ENCODE assay signal across 1 cellular context in the genomic region with DNA sequence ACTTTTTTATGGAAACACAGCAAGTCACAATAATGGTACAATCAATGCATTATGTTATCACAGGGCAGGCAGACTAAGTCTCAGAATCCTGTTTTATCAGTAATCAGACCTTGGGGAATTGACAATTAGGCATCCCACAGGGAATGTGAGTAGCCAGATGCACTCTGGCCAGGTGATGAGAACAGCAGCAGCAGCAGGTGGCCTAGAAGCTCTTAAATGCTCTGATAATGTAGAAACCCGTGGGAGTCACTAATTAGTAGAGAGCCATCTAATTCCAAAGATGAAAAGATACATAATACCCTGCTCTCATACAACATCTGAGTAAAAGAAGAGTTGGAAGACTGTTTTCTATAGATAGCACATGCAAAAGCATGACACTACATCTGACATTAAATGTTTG.
TF ChIP-seq lines count a peak whose summit lies in the region.

No MANE protein-coding gene starts in this region.

TF ChIP-seq in GM23338, 12 proteins besides CTCF, POLR2A, EP300 and RAD21 (continued from another document):
- TF ChIP-seq, protein P1, sequence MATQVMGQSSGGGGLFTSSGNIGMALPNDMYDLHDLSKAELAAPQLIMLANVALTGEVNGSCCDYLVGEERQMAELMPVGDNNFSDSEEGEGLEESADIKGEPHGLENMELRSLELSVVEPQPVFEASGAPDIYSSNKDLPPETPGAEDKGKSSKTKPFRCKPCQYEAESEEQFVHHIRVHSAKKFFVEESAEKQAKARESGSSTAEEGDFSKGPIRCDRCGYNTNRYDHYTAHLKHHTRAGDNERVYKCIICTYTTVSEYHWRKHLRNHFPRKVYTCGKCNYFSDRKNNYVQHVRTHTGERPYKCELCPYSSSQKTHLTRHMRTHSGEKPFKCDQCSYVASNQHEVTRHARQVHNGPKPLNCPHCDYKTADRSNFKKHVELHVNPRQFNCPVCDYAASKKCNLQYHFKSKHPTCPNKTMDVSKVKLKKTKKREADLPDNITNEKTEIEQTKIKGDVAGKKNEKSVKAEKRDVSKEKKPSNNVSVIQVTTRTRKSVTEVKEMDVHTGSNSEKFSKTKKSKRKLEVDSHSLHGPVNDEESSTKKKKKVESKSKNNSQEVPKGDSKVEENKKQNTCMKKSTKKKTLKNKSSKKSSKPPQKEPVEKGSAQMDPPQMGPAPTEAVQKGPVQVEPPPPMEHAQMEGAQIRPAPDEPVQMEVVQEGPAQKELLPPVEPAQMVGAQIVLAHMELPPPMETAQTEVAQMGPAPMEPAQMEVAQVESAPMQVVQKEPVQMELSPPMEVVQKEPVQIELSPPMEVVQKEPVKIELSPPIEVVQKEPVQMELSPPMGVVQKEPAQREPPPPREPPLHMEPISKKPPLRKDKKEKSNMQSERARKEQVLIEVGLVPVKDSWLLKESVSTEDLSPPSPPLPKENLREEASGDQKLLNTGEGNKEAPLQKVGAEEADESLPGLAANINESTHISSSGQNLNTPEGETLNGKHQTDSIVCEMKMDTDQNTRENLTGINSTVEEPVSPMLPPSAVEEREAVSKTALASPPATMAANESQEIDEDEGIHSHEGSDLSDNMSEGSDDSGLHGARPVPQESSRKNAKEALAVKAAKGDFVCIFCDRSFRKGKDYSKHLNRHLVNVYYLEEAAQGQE (IDR thresholded peaks at IDR 0.05; ENCODE audit: unreplicated experiment), result no peak
- TF ChIP-seq ZNF331 (CRISPR knock-in tag; IDR thresholded peaks at IDR 0.05; ENCODE audit: low read depth), result no peak
- no peak for TF ChIP-seq JUNB (IDR thresholded peaks at IDR 0.05; ENCODE audit: unreplicated experiment)
- no peak for TF ChIP-seq POLR2AphosphoS5 (IDR thresholded peaks at IDR 0.05; ENCODE audit: low read depth)
- no peak for TF ChIP-seq STAT1 (IDR thresholded peaks at IDR 0.05; ENCODE audit: unreplicated experiment)
- no peak for TF ChIP-seq NANOG (IDR thresholded peaks at IDR 0.05; ENCODE audit: borderline replicate concordance)
- TF ChIP-seq ZNF114 (CRISPR knock-in tag; IDR thresholded peaks at IDR 0.05), result no peak
